ENCODE assay signal across 1 cellular context in genomic region chr11:59754859-59755700, GRCh38.
A peak's percentile ranks its signal among the peaks of the same experiment; 100 is the strongest.
TF ChIP-seq lines count a peak whose summit lies in the region.

TSS of gene STX3 (plus strand) at chr11:59755376. CDS start at chr11:59755606, 230 bp downstream.

TF ChIP-seq in WTC11, 78 proteins besides CTCF, POLR2A, EP300 and RAD21 (continued from another document):
- peak; percentile 20; the same call in 1 of the 2 replicates for TF ChIP-seq E2F4 (CRISPR knock-in tag; IDR thresholded peaks at IDR 0.05; ENCODE audit: borderline replicate concordance, low read depth)
- TF ChIP-seq MAX (CRISPR knock-in tag; IDR thresholded peaks at IDR 0.05): 0 out of 2 replicates have a peak, but pooled peaks have one; percentile 10
- peak; percentile 75; the same call in 1 of the 2 replicates for TF ChIP-seq PRDM15 (CRISPR knock-in tag; IDR thresholded peaks at IDR 0.05)
- no peak for TF ChIP-seq CBFB (CRISPR knock-in tag; IDR thresholded peaks at IDR 0.05; ENCODE audit: low read depth)
- TF ChIP-seq CREB1 (CRISPR knock-in tag; IDR thresholded peaks at IDR 0.05): no peak
